ENCODE assay signal across 16 cellular contexts in genomic region chr10:47970076-47970475, GRCh38. TPM values are rescaled to one million over a fixed set of nuclear protein-coding genes. Genes with fewer than 3 reads are reported as not detected.
"Had no signal": no experiment of that assay in that cellular context is flagged by ENCODE, and none has a peak within 500 bp of the region (broad histone marks: within the 10 kb centered on the region; RNA-seq: fewer than 3 reads in every experiment).

No MANE protein-coding gene starts in this region.

RNA-seq across cellular contexts. Expression of gene FAM25C, which starts 29.5 kb away (rescaled TPM):
- total RNA-seq: activated CD4-positive, alpha-beta memory T cell treated with anti-CD3 and anti-CD28 coated beads, Interleukin-2, amount 10 ng/mL, durations not matched to agents 7 days and 5 days; activated CD4-positive, alpha-beta T cell treated with anti-CD3 and anti-CD28 coated beads for 36 hours; activated CD4-positive, alpha-beta T cell treated with anti-CD3 and anti-CD28 coated beads, Interleukin-2, amount 10 ng/mL, durations not matched to agents 7 days and 5 days; activated CD8-positive, alpha-beta memory T cell treated with anti-CD3 and anti-CD28 coated beads, Interleukin-2, amount 10 ng/mL, durations not matched to agents 7 days and 5 days; activated CD8-positive, alpha-beta T cell treated with anti-CD3 and anti-CD28 coated beads, Interleukin-2, amount 10 ng/mL, durations not matched to agents 7 days and 5 days; activated naive CD8-positive, alpha-beta T cell treated with anti-CD3 and anti-CD28 coated beads, Interleukin-2, amount 10 ng/mL, durations not matched to agents 7 days and 5 days; activated T-helper 2 cell treated with anti-CD3 and anti-CD28 coated beads, Interferon-gamma antibody, Interleukin-2, Interleukin-4, amounts not matched to agents 10 μg/mL and 5 μg/mL and 100 μg/mL, durations not matched to agents 14 hours and 24 hours and 36 hours; ascending aorta; bronchial epithelial cell; cardiac muscle cell; T-cell; T-helper 1 cell treated with Interleukin-12 subunit alpha and Interleukin-12 subunit beta and Interleukin-4 antibody, amounts not matched to agents 30 ng/mL and 1 ng/mL, for 36 hours; T-helper 17 cell; T-helper 2 cell treated with Interferon-gamma antibody and Interleukin-4, amounts not matched to agents 100 ng/mL and 5 ng/mL, for 36 hours; WTC11 had no signal
- polyA plus RNA-seq: adipose tissue, cardiac muscle cell had no signal

RNA-seq across cellular contexts. Expression of gene NPY4R2, which starts 51.6 kb away (rescaled TPM):
- total RNA-seq: activated CD4-positive, alpha-beta memory T cell treated with anti-CD3 and anti-CD28 coated beads, Interleukin-2, amount 10 ng/mL, durations not matched to agents 7 days and 5 days; activated CD4-positive, alpha-beta T cell treated with anti-CD3 and anti-CD28 coated beads for 36 hours; activated CD4-positive, alpha-beta T cell treated with anti-CD3 and anti-CD28 coated beads, Interleukin-2, amount 10 ng/mL, durations not matched to agents 7 days and 5 days; activated CD8-positive, alpha-beta memory T cell treated with anti-CD3 and anti-CD28 coated beads, Interleukin-2, amount 10 ng/mL, durations not matched to agents 7 days and 5 days; activated CD8-positive, alpha-beta T cell treated with anti-CD3 and anti-CD28 coated beads, Interleukin-2, amount 10 ng/mL, durations not matched to agents 7 days and 5 days; activated naive CD8-positive, alpha-beta T cell treated with anti-CD3 and anti-CD28 coated beads, Interleukin-2, amount 10 ng/mL, durations not matched to agents 7 days and 5 days; activated T-helper 2 cell treated with anti-CD3 and anti-CD28 coated beads, Interferon-gamma antibody, Interleukin-2, Interleukin-4, amounts not matched to agents 10 μg/mL and 5 μg/mL and 100 μg/mL, durations not matched to agents 14 hours and 24 hours and 36 hours; ascending aorta; bronchial epithelial cell; T-cell; T-helper 1 cell treated with Interleukin-12 subunit alpha and Interleukin-12 subunit beta and Interleukin-4 antibody, amounts not matched to agents 30 ng/mL and 1 ng/mL, for 36 hours; T-helper 17 cell; T-helper 2 cell treated with Interferon-gamma antibody and Interleukin-4, amounts not matched to agents 100 ng/mL and 5 ng/mL, for 36 hours; WTC11 had no signal
